1 cellular context compared by ENCODE assay signal in genomic region chr22:37325024-37325395, GRCh38.
TF ChIP-seq lines count a peak whose summit lies in the region.

No MANE protein-coding gene starts in this region.

TF ChIP-seq in HepG2, 621 proteins besides CTCF, POLR2A, EP300 and RAD21:
- TF ChIP-seq TGIF2 (CRISPR knock-in tag; IDR thresholded peaks at IDR 0.05) (no peak), TCF7L2 (IDR thresholded peaks at IDR 0.05; ENCODE audit: low read depth, low read length) (no peak), ZNF17 (CRISPR knock-in tag; IDR thresholded peaks at IDR 0.05) (no peak), SP2 (CRISPR knock-in tag; IDR thresholded peaks at IDR 0.05) (no peak), MTERF4 (CRISPR knock-in tag; IDR thresholded peaks at IDR 0.05) (no peak), ZBTB44 (CRISPR knock-in tag; IDR thresholded peaks at IDR 0.05) (no peak)
- TF ChIP-seq, protein P1, sequence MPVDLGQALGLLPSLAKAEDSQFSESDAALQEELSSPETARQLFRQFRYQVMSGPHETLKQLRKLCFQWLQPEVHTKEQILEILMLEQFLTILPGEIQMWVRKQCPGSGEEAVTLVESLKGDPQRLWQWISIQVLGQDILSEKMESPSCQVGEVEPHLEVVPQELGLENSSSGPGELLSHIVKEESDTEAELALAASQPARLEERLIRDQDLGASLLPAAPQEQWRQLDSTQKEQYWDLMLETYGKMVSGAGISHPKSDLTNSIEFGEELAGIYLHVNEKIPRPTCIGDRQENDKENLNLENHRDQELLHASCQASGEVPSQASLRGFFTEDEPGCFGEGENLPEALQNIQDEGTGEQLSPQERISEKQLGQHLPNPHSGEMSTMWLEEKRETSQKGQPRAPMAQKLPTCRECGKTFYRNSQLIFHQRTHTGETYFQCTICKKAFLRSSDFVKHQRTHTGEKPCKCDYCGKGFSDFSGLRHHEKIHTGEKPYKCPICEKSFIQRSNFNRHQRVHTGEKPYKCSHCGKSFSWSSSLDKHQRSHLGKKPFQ (CRISPR knock-in tag; IDR thresholded peaks at IDR 0.05; ENCODE audit: insufficient replicate concordance), result no peak
- TF ChIP-seq, protein P2, sequence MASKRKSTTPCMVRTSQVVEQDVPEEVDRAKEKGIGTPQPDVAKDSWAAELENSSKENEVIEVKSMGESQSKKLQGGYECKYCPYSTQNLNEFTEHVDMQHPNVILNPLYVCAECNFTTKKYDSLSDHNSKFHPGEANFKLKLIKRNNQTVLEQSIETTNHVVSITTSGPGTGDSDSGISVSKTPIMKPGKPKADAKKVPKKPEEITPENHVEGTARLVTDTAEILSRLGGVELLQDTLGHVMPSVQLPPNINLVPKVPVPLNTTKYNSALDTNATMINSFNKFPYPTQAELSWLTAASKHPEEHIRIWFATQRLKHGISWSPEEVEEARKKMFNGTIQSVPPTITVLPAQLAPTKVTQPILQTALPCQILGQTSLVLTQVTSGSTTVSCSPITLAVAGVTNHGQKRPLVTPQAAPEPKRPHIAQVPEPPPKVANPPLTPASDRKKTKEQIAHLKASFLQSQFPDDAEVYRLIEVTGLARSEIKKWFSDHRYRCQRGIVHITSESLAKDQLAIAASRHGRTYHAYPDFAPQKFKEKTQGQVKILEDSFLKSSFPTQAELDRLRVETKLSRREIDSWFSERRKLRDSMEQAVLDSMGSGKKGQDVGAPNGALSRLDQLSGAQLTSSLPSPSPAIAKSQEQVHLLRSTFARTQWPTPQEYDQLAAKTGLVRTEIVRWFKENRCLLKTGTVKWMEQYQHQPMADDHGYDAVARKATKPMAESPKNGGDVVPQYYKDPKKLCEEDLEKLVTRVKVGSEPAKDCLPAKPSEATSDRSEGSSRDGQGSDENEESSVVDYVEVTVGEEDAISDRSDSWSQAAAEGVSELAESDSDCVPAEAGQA (IDR thresholded peaks at IDR 0.05; ENCODE audit: low read depth), result no peak
- TF ChIP-seq, protein P2 (CRISPR knock-in tag; IDR thresholded peaks at IDR 0.05; ENCODE audit: borderline replicate concordance), result no peak
